9 cellular contexts compared by ENCODE assay signal in the genomic region with DNA sequence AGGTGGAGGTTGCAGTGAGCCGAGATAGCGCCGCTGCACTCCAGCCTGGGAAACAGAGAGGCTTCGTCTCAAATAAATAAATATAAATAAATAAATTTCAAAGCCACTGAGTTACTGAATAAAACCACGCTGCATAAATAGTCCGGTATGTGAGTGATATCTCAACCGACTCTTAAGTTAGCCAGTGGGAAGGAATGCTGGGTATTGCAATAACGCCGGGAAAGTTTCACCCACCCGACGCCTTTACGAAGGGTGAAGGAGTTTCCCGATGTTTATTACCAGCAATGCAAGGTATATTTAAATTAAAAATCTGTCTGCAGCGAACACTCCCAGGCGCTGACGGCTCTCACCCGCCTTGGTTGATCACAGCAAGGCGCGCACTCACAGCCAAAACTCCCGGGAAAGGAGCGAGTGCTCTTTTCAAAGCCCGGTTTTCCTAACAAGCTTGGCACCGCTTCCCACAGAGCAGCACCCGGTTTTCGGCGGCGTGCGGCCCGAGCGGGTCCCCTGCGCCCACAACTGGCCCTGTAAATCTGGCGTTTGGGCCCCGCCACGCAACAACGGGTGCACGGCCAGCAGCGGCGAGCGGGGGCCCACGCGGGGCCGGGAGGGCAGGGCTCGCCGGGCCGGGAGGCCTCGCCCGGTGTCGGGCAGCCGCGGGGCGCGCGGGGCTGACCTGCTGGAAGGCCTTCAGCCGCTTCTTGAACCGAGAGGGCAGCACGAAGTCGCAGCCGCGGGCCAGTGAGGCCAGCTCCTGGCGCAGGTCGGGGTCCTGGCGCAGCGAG. TPM values are rescaled to one million over a fixed set of nuclear protein-coding genes. Genes with fewer than 3 reads are reported as not detected.
DNase-seq lines count a peak whose midpoint lies in the region; ATAC-seq and TF ChIP-seq lines count a peak whose summit lies in the region.
"Had no signal": no experiment of that assay in that cellular context is flagged by ENCODE, and none has a peak within 500 bp of the region (broad histone marks: within the 10 kb centered on the region; RNA-seq: fewer than 3 reads in every experiment).

No MANE protein-coding gene starts in this region.

- no peak for ATAC-seq in T-helper 17 cell
- no peak for ATAC-seq in HG02763 (IDR thresholded peaks at IDR 0.05; ENCODE audit: unreplicated experiment)

- H3F3A ChIP-seq in DOHH2 (ENCODE audit: control insufficient read depth, insufficient read depth): peaks cover 26% of the 10 kb centered on the region

- H3K79me2 ChIP-seq in DOHH2 (ENCODE audit: control insufficient read depth, low read length): peaks cover 86% of the 10 kb centered on the region

- H3K36me3 Mint-ChIP-seq in T-helper 17 cell (ENCODE audit: low read depth): peaks cover 9% of the 10 kb centered on the region
- peaks cover 3% of the 10 kb centered on the region for H3K36me3 Mint-ChIP-seq in progenitor cell of endocrine pancreas (ENCODE audit: insufficient read depth)

- H3K4me1 Mint-ChIP-seq in T-helper 17 cell (peaks cover 15% of the 10 kb centered on the region), progenitor cell of endocrine pancreas (ENCODE audit: low read depth) (peaks cover 15% of the 10 kb centered on the region)

- H3K27me3 Mint-ChIP-seq in T-helper 17 cell (peaks cover 41% of the 10 kb centered on the region), progenitor cell of endocrine pancreas (peaks cover 32% of the 10 kb centered on the region)

- DNase-seq in T-helper 17 cell (no peak), fibroblast of peridontal ligament (ENCODE audit: extremely low read depth) (peak; percentile 5), progenitor cell of endocrine pancreas (ENCODE audit: low spot score, unreplicated experiment) (peak; percentile 21), COR-L47 (lab: John Stamatoyannopoulos, UW) (no peak), activated gamma-delta T cell treated with Interleukin-2 at 50 U/mL for 16 hours (no peak), NCI-H2171 (lab: John Stamatoyannopoulos, UW) (no peak)
- DNase-seq: NCI-H2081 had no signal

- H3K9me3 Mint-ChIP-seq in progenitor cell of endocrine pancreas (ENCODE audit: low read depth): no peaks in the 10 kb centered on the region

- H3K4me3 ChIP-seq in DOHH2 (ENCODE audit: low read length): peak overlapping the region; percentile 98

- peaks cover 38% of the 10 kb centered on the region for H3K36me3 ChIP-seq in DOHH2 (ENCODE audit: control insufficient read depth, low read length)

- no peaks in the 10 kb centered on the region for H3K27me3 ChIP-seq in DOHH2 (ENCODE audit: control insufficient read depth, low read length)

- no peaks in the 10 kb centered on the region for H3K9me3 ChIP-seq in DOHH2 (ENCODE audit: control insufficient read depth, insufficient read depth, low read length)
- H3K9me3 ChIP-seq in T-helper 17 cell (ENCODE audit: control insufficient read depth, low read length, poor library complexity, severe bottlenecking): no peaks in the 10 kb centered on the region

- H3K4me3 Mint-ChIP-seq in T-helper 17 cell (peak overlapping the region; percentile 63), progenitor cell of endocrine pancreas (ENCODE audit: low read depth) (peak overlapping the region; percentile 70)

- peak overlapping the region; percentile 100 for H3K4me2 ChIP-seq in DOHH2 (ENCODE audit: low read length)

- H3K27ac Mint-ChIP-seq in T-helper 17 cell (no peak overlapping the region), progenitor cell of endocrine pancreas (no peak overlapping the region)

- no peak for TF ChIP-seq CTCF in DOHH2 (IDR thresholded peaks at IDR 0.05; ENCODE audit: low read depth, low read length, poor library complexity, severe bottlenecking)
- TF ChIP-seq CTCF in progenitor cell of endocrine pancreas (IDR thresholded peaks at IDR 0.05; ENCODE audit: unreplicated experiment): no peak

- H3K27ac ChIP-seq in DOHH2 (ENCODE audit: low read depth, low read length): peak overlapping the region; percentile 98

- H4K20me1 ChIP-seq in DOHH2 (ENCODE audit: control insufficient read depth, insufficient read depth, low read depth, low read length): 0 out of 2 replicates have a peak, but pooled peaks cover 4% of the 10 kb centered on the region

- no peaks in the 10 kb centered on the region for H3K9me2 ChIP-seq in DOHH2 (replicated peaks; ENCODE audit: control insufficient read depth, low read length)

- peaks cover 62% of the 10 kb centered on the region for H3K4me1 ChIP-seq in DOHH2 (ENCODE audit: control insufficient read depth, low read length)

RNA-seq across cellular contexts. Expression of a gene that starts 13.7 kb away (rescaled TPM):
- total RNA-seq in T-helper 17 cell: 10 to 100 TPM; 18.5 to 19.1 TPM
- total RNA-seq in progenitor cell of endocrine pancreas: 70.0 and 72.6 TPM in 2 replicates

RNA-seq across cellular contexts. Expression of a gene that starts 54.5 kb away (rescaled TPM):
- 10 to 100 TPM; 67.7 to 69.0 TPM for total RNA-seq in T-helper 17 cell
- total RNA-seq in progenitor cell of endocrine pancreas: 71.1 and 72.7 TPM in 2 replicates

Comparison
In these comparisons a context has a peak if more than half of its experiments do, and no peak if none do; other contexts are left out.
1. DNase-seq: peak in fibroblast of peridontal ligament (single experiment) and progenitor cell of endocrine pancreas (single experiment); none in T-helper 17 cell (0 of 3), COR-L47 (single experiment), activated gamma-delta T cell treated with Interleukin-2 at 50 U/mL for 16 hours (single experiment) and NCI-H2171 (single experiment).